Comparison of ENCODE assay signal across 22 cellular contexts in the genomic region with DNA sequence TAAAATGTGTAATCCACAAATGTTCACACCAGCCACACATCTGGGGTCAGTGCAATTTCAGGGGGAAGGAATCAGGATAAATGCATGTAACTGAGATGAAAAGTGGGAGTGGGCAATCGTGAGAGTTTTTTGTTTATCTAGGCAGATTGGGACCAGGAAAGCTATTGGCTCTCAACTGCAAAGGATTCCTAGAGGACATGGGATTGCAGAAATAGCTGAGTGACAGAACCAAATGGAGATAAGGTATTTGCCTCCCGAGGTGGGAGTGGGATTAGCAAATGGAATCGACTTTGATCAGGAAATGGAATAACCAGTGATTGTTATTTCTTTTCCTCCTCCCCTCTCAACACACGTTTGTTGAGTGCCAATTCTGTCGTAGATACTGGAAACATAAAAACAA. TPM values are rescaled to one million over a fixed set of nuclear protein-coding genes. Genes with fewer than 3 reads are reported as not detected.
DNase-seq lines count a peak whose midpoint lies in the region; ATAC-seq and TF ChIP-seq lines count a peak whose summit lies in the region.
"Had no signal": no experiment of that assay in that cellular context is flagged by ENCODE, and none has a peak within 500 bp of the region (broad histone marks: within the 10 kb centered on the region; RNA-seq: fewer than 3 reads in every experiment).

No MANE protein-coding gene starts in this region.

- DNase-seq in WTC11 (ENCODE audit: low spot score): no peak
- no peak for DNase-seq in progenitor cell of endocrine pancreas (ENCODE audit: low spot score, unreplicated experiment)
- no peak for DNase-seq in GOT3 (lab: John Stamatoyannopoulos, UW)
- DNase-seq in activated CD8-positive, alpha-beta T cell treated with anti-CD3 and anti-CD28 coated beads for 36 hours: no peak
- DNase-seq in endothelial cell (ENCODE audit: low spot score): no peak
- DNase-seq: CD8-positive, alpha-beta memory T cell; DMS79; H7; HFFc6; MV-4-11; NCI-H187; NCI-H2107; NCI-H524; NCI-H82; PC-3; RPMI8226; SIG-M5 had no signal

- WGBS in mesodermal cell (ENCODE audit: insufficient coverage in 2 of 2), 2 experiments: 60 to 67% methylated on average over 1 of the region's 5 CpGs

- CTCF ChIA-PET in WTC11 (lab: Charles Lee): no interaction called here
- CTCF ChIA-PET in activated CD8-positive, alpha-beta T cell treated with anti-CD3 and anti-CD28 coated beads for 36 hours (lab: Charles Lee): no interaction called here

- H3K4me3 ChIP-seq in mesodermal cell (ENCODE audit: extremely low read depth, insufficient read depth, low read length, poor library complexity, severe bottlenecking): no peak overlapping the region
- H3K4me3 ChIP-seq: A549, BLaER1 had no signal

- no peaks in the 10 kb centered on the region for H3K27me3 Mint-ChIP-seq in WTC11 (ENCODE audit: low read depth)
- no peaks in the 10 kb centered on the region for H3K27me3 Mint-ChIP-seq in progenitor cell of endocrine pancreas
- H3K27me3 Mint-ChIP-seq in activated CD8-positive, alpha-beta T cell treated with anti-CD3 and anti-CD28 coated beads for 36 hours: no peaks in the 10 kb centered on the region
- H3K27me3 Mint-ChIP-seq in endothelial cell (ENCODE audit: unreplicated experiment): peaks cover 3% of the 10 kb centered on the region

- no peaks in the 10 kb centered on the region for H3K36me3 ChIP-seq in mesodermal cell (ENCODE audit: control insufficient read depth, insufficient read depth, low read length)
- H3K36me3 ChIP-seq: BLaER1 had no signal

- POLR2A ChIA-PET in WTC11 (lab: Charles Lee): no interaction called here
- POLR2A ChIA-PET in activated CD8-positive, alpha-beta T cell treated with anti-CD3 and anti-CD28 coated beads for 36 hours (lab: Charles Lee): interaction anchor here (1.6 kb wide), 1 partner anchor 83 kb away, joined by 3 read pairs; no protein-coding TSS in a partner anchor

- H3K9me3 Mint-ChIP-seq in WTC11: no peaks in the 10 kb centered on the region
- H3K9me3 Mint-ChIP-seq in progenitor cell of endocrine pancreas (ENCODE audit: low read depth): peaks cover 9% of the 10 kb centered on the region
- H3K9me3 Mint-ChIP-seq in activated CD8-positive, alpha-beta T cell treated with anti-CD3 and anti-CD28 coated beads for 36 hours: no peaks in the 10 kb centered on the region
- no peaks in the 10 kb centered on the region for H3K9me3 Mint-ChIP-seq in endothelial cell (ENCODE audit: unreplicated experiment)
- H3K9me3 Mint-ChIP-seq: CD8-positive, alpha-beta memory T cell; HFFc6 had no signal

- H3K36me3 Mint-ChIP-seq in WTC11 (no peaks in the 10 kb centered on the region), progenitor cell of endocrine pancreas (ENCODE audit: insufficient read depth) (no peaks in the 10 kb centered on the region), endothelial cell (ENCODE audit: low read depth, unreplicated experiment) (no peaks in the 10 kb centered on the region)
- H3K36me3 Mint-ChIP-seq in activated CD8-positive, alpha-beta T cell treated with anti-CD3 and anti-CD28 coated beads for 36 hours (ENCODE audit: low read depth): no peaks in the 10 kb centered on the region

- TF ChIP-seq CTCF in C4-2B (conservative IDR thresholded peaks at IDR 0.05) (no peak), WTC11 (IDR thresholded peaks at IDR 0.05) (no peak), progenitor cell of endocrine pancreas (IDR thresholded peaks at IDR 0.05; ENCODE audit: unreplicated experiment) (no peak), endothelial cell (IDR thresholded peaks at IDR 0.05; ENCODE audit: unreplicated experiment) (no peak)
- TF ChIP-seq CTCF in activated CD8-positive, alpha-beta T cell treated with anti-CD3 and anti-CD28 coated beads for 36 hours (IDR thresholded peaks at IDR 0.05): no peak

- no peaks in the 10 kb centered on the region for H3K9me3 ChIP-seq in mesodermal cell (ENCODE audit: control insufficient read depth, low read length)
- H3K9me3 ChIP-seq: A549, BLaER1 had no signal

- intact Hi-C loops in activated CD8-positive, alpha-beta T cell treated with anti-CD3 and anti-CD28 coated beads for 36 hours (cut with micrococcal nuclease): loop anchor here (5.0 kb wide), 1 partner anchor 87 kb away; a partner anchor contains a TSS

- H3K4me1 ChIP-seq in mesodermal cell (ENCODE audit: control insufficient read depth, insufficient read depth, low read length, poor library complexity, severe bottlenecking): peaks cover 8% of the 10 kb centered on the region

- H3K4me1 Mint-ChIP-seq in WTC11: peaks cover 28% of the 10 kb centered on the region
- H3K4me1 Mint-ChIP-seq in progenitor cell of endocrine pancreas (ENCODE audit: low read depth): peaks cover 26% of the 10 kb centered on the region
- H3K4me1 Mint-ChIP-seq in activated CD8-positive, alpha-beta T cell treated with anti-CD3 and anti-CD28 coated beads for 36 hours (ENCODE audit: low read depth): peaks cover 14% of the 10 kb centered on the region
- peaks cover 5% of the 10 kb centered on the region for H3K4me1 Mint-ChIP-seq in endothelial cell (ENCODE audit: unreplicated experiment)

- H3K27ac ChIP-seq in C4-2B (peak overlapping the region; percentile 95), mesodermal cell (ENCODE audit: low read depth, low read length, severe bottlenecking) (peak overlapping the region; percentile 95)
- H3K27ac ChIP-seq: A549, BLaER1, KMS-11 had no signal

- H3K27ac Mint-ChIP-seq in WTC11: 0 out of 2 replicates have a peak overlapping the region, but pooled peaks have one; percentile 49
- peak overlapping the region; percentile 12 for H3K27ac Mint-ChIP-seq in progenitor cell of endocrine pancreas
- H3K27ac Mint-ChIP-seq in activated CD8-positive, alpha-beta T cell treated with anti-CD3 and anti-CD28 coated beads for 36 hours: no peak overlapping the region
- no peak overlapping the region for H3K27ac Mint-ChIP-seq in endothelial cell (ENCODE audit: unreplicated experiment)
- H3K27ac Mint-ChIP-seq: HFFc6 had no signal

- H3K4me3 Mint-ChIP-seq in WTC11: no peak overlapping the region
- H3K4me3 Mint-ChIP-seq in progenitor cell of endocrine pancreas (ENCODE audit: low read depth): no peak overlapping the region
- no peak overlapping the region for H3K4me3 Mint-ChIP-seq in activated CD8-positive, alpha-beta T cell treated with anti-CD3 and anti-CD28 coated beads for 36 hours
- no peak overlapping the region for H3K4me3 Mint-ChIP-seq in endothelial cell (ENCODE audit: unreplicated experiment)
- H3K4me3 Mint-ChIP-seq: CD8-positive, alpha-beta memory T cell; HFFc6 had no signal

- no peak for ATAC-seq in WTC11
- ATAC-seq in activated CD8-positive, alpha-beta T cell treated with anti-CD3 and anti-CD28 coated beads for 36 hours: no peak
- ATAC-seq: A549, PC-3 had no signal

TF ChIP-seq in WTC11, 78 proteins besides CTCF, POLR2A, EP300 and RAD21:
- TF ChIP-seq TCF7 (CRISPR knock-in tag; IDR thresholded peaks at IDR 0.05; ENCODE audit: low read depth): no peak
- no peak for TF ChIP-seq TEAD1 (CRISPR knock-in tag; IDR thresholded peaks at IDR 0.05)
- TF ChIP-seq ZBTB21 (CRISPR knock-in tag; IDR thresholded peaks at IDR 0.05; ENCODE audit: borderline replicate concordance): no peak
- TF ChIP-seq, protein P1, sequence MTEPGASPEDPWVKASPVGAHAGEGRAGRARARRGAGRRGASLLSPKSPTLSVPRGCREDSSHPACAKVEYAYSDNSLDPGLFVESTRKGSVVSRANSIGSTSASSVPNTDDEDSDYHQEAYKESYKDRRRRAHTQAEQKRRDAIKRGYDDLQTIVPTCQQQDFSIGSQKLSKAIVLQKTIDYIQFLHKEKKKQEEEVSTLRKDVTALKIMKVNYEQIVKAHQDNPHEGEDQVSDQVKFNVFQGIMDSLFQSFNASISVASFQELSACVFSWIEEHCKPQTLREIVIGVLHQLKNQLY (CRISPR knock-in tag; IDR thresholded peaks at IDR 0.05): no peak
- TF ChIP-seq, protein P2, sequence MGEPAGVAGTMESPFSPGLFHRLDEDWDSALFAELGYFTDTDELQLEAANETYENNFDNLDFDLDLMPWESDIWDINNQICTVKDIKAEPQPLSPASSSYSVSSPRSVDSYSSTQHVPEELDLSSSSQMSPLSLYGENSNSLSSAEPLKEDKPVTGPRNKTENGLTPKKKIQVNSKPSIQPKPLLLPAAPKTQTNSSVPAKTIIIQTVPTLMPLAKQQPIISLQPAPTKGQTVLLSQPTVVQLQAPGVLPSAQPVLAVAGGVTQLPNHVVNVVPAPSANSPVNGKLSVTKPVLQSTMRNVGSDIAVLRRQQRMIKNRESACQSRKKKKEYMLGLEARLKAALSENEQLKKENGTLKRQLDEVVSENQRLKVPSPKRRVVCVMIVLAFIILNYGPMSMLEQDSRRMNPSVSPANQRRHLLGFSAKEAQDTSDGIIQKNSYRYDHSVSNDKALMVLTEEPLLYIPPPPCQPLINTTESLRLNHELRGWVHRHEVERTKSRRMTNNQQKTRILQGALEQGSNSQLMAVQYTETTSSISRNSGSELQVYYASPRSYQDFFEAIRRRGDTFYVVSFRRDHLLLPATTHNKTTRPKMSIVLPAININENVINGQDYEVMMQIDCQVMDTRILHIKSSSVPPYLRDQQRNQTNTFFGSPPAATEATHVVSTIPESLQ (CRISPR knock-in tag; IDR thresholded peaks at IDR 0.05): no peak

RNA-seq across cellular contexts. Expression of a gene that starts 38.9 kb away (rescaled TPM):
- 0.14 to 0.21 TPM (median 0.17 TPM) in 3 replicates for total RNA-seq in WTC11 (2021)
- not detected for polyA plus RNA-seq in mesodermal cell (2013, experiment 1 of 2)
- polyA plus RNA-seq in mesodermal cell (2013, experiment 2 of 2): not detected
- total RNA-seq in progenitor cell of endocrine pancreas: 22.2 and 23.6 TPM in 2 replicates
- not detected for total RNA-seq in activated CD8-positive, alpha-beta T cell treated with anti-CD3 and anti-CD28 coated beads for 36 hours
- total RNA-seq in endothelial cell (ENCODE audit: unreplicated experiment): not detected
- total RNA-seq: CD8-positive, alpha-beta memory T cell; HFFc6; PC-3 had no signal
- polyA plus RNA-seq: CD8-positive, alpha-beta memory T cell had no signal

RNA-seq across cellular contexts. Expression of a gene that starts 39.5 kb away (rescaled TPM):
- total RNA-seq in WTC11 (2021) (10.6 to 11.7 TPM (median 10.8 TPM) in 3 replicates), progenitor cell of endocrine pancreas (5.9 and 7.8 TPM in 2 replicates), endothelial cell (ENCODE audit: unreplicated experiment) (1.7 TPM)
- 6.2 TPM for polyA plus RNA-seq in mesodermal cell (2013, experiment 1 of 2)
- polyA plus RNA-seq in mesodermal cell (2013, experiment 2 of 2): 5.3 TPM
- under 1 TPM; 0.54 to 0.63 TPM for total RNA-seq in activated CD8-positive, alpha-beta T cell treated with anti-CD3 and anti-CD28 coated beads for 36 hours

Comparison
In these comparisons a context has a peak if more than half of its experiments do, and no peak if none do; other contexts are left out.
1. H3K27ac Mint-ChIP-seq: peak in WTC11 (single experiment) and progenitor cell of endocrine pancreas (single experiment); none in activated CD8-positive, alpha-beta T cell treated with anti-CD3 and anti-CD28 coated beads for 36 hours (single experiment) and endothelial cell (single experiment).
2. RNA of a gene that starts 38.9 kb away (total RNA-seq): 22.2 to 23.6 TPM in progenitor cell of endocrine pancreas; not detected in activated CD8-positive, alpha-beta T cell treated with anti-CD3 and anti-CD28 coated beads for 36 hours, 0.14 to 0.21 TPM in WTC11 and not detected in endothelial cell (single experiment); every median in the first group is over 10 times any median in the second.